In the genomic region with DNA sequence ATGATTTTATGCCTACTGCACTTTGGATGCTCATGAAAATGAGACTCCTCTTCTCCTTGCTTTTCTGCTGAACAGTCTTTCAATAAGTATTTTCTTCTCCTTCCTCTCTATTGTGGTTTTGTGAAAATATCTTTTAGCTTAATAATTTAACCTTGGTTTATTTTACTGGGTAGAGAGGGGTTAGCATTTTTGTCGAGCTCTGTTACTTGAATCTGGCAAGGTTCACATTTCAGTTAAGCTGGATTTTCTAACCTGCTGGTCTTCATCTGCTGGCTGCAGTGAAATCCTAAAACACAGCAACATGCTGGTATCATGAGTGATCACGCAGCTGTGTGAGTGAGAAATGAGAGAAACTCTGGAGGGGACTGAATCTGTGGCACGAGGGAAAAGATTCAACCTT, we compare ENCODE assay signal across 23 cellular contexts.
"Had no signal": no experiment of that assay in that cellular context is flagged by ENCODE, and none has a peak within 500 bp of the region (broad histone marks: within the 10 kb centered on the region; RNA-seq: fewer than 3 reads in every experiment).

No MANE protein-coding gene starts in this region.

- H3K4me3 ChIP-seq: gastrocnemius medialis, heart right ventricle, skin epidermis, testis, upper lobe of right lung had no signal

- H3K27me3 ChIP-seq: brain microvascular endothelial cell, gastrocnemius medialis, heart right ventricle, testis, upper lobe of right lung had no signal

- H3K9me3 Mint-ChIP-seq: activated B cell treated with CpG ODN at 0.5 μM for 24 hours; activated CD8-positive, alpha-beta T cell treated with anti-CD3 and anti-CD28 coated beads for 36 hours; activated naive CD4-positive, alpha-beta T cell treated with anti-CD3 and anti-CD28 coated beads, Interleukin-2, amount 50 U/mL, for 72 hours; central memory CD8-positive, alpha-beta T cell; memory B cell; naive thymus-derived CD8-positive, alpha-beta T cell; stimulated activated naive CD8-positive, alpha-beta T cell treated with anti-CD3 and anti-CD28 coated beads, Interleukin-15, amount 100 ng/mL, for 72 hours; T-helper 2 cell treated with Interferon-gamma antibody and Interleukin-4, amounts not matched to agents 5 μg/mL and 100 μg/mL, for 36 hours had no signal

- H3K27ac ChIP-seq: brain microvascular endothelial cell, gastrocnemius medialis, heart right ventricle, skin epidermis, testis, upper lobe of right lung had no signal

- H3K36me3 Mint-ChIP-seq: activated naive CD4-positive, alpha-beta T cell treated with anti-CD3 and anti-CD28 coated beads, Interleukin-2, amount 50 U/mL, for 72 hours; memory B cell; naive thymus-derived CD8-positive, alpha-beta T cell had no signal

- H3K27ac Mint-ChIP-seq: activated B cell treated with CpG ODN at 0.5 μM for 24 hours; activated CD8-positive, alpha-beta T cell treated with anti-CD3 and anti-CD28 coated beads for 36 hours; activated naive CD4-positive, alpha-beta T cell treated with anti-CD3 and anti-CD28 coated beads, Interleukin-2, amount 50 U/mL, for 72 hours; memory B cell; naive thymus-derived CD8-positive, alpha-beta T cell; stimulated activated naive CD8-positive, alpha-beta T cell treated with anti-CD3 and anti-CD28 coated beads, Interleukin-15, amount 100 ng/mL, for 72 hours; T-helper 2 cell treated with Interferon-gamma antibody and Interleukin-4, amounts not matched to agents 5 μg/mL and 100 μg/mL, for 36 hours had no signal

- H3K4me3 Mint-ChIP-seq: activated B cell treated with CpG ODN at 0.5 μM for 24 hours; activated CD8-positive, alpha-beta T cell treated with anti-CD3 and anti-CD28 coated beads for 36 hours; central memory CD8-positive, alpha-beta T cell; memory B cell; naive thymus-derived CD8-positive, alpha-beta T cell; stimulated activated naive CD8-positive, alpha-beta T cell treated with anti-CD3 and anti-CD28 coated beads, Interleukin-15, amount 100 ng/mL, for 72 hours; T-helper 2 cell treated with Interferon-gamma antibody and Interleukin-4, amounts not matched to agents 5 μg/mL and 100 μg/mL, for 36 hours had no signal

- H3K27me3 Mint-ChIP-seq: activated B cell treated with CpG ODN at 0.5 μM for 24 hours; activated CD8-positive, alpha-beta T cell treated with anti-CD3 and anti-CD28 coated beads for 36 hours; central memory CD8-positive, alpha-beta T cell had no signal

- H3K4me1 Mint-ChIP-seq: activated B cell treated with CpG ODN at 0.5 μM for 24 hours; central memory CD8-positive, alpha-beta T cell; memory B cell; naive thymus-derived CD8-positive, alpha-beta T cell; stimulated activated naive CD8-positive, alpha-beta T cell treated with anti-CD3 and anti-CD28 coated beads, Interleukin-15, amount 100 ng/mL, for 72 hours had no signal

- DNase-seq: activated B cell treated with CpG ODN at 0.5 μM for 24 hours; activated CD4-positive, alpha-beta T cell treated with anti-CD3 and anti-CD28 coated beads for 48 hours; activated CD8-positive, alpha-beta T cell treated with anti-CD3 and anti-CD28 coated beads for 36 hours; activated gamma-delta T cell; activated T-cell treated with anti-CD3 and anti-CD28 coated beads, Interleukin-2, amount 50 U/mL, for 48 hours; amniotic stem cell; brain microvascular endothelial cell; cortex of kidney; effector CD8-positive, alpha-beta T cell; gastrocnemius medialis; heart right ventricle; left ventricle myocardium superior; naive thymus-derived CD8-positive, alpha-beta T cell; nucleus accumbens; right cardiac atrium; stimulated activated naive CD8-positive, alpha-beta T cell treated with anti-CD3 and anti-CD28 coated beads, Interleukin-15, amount 100 ng/mL, for 72 hours; testis; upper lobe of right lung had no signal

- H3K4me1 ChIP-seq: gastrocnemius medialis, heart right ventricle, testis, upper lobe of right lung had no signal

- H3K9me3 ChIP-seq: gastrocnemius medialis, heart right ventricle, testis, upper lobe of right lung had no signal

- H3K36me3 ChIP-seq: brain microvascular endothelial cell, gastrocnemius medialis, heart right ventricle, upper lobe of right lung had no signal
